8 cellular contexts compared by ENCODE assay signal in genomic region chr12:64450711-64451486, GRCh38.
DNase-seq lines count a peak whose midpoint lies in the region; ATAC-seq lines count a peak whose summit lies in the region.

No MANE protein-coding gene starts in this region.

- ATAC-seq in stimulated activated naive CD8-positive, alpha-beta T cell treated with anti-CD3 and anti-CD28 coated beads, Interleukin-15, Interleukin-2, amounts not matched to agents 100 U/mL and 50 U/mL, for 24 hours: no peak
- no peak for ATAC-seq in activated naive CD8-positive, alpha-beta T cell treated with anti-CD3 and anti-CD28 coated beads, Interleukin-2, amount 50 U/mL, for 24 hours
- ATAC-seq in stimulated activated naive CD8-positive, alpha-beta T cell treated with anti-CD3 and anti-CD28 coated beads, Interleukin-15, amount 100 ng/mL, for 72 hours: no peak
- ATAC-seq in HG02885 (IDR thresholded peaks at IDR 0.05; ENCODE audit: poor library complexity, unreplicated experiment) (no peak), HG02852 (IDR thresholded peaks at IDR 0.05; ENCODE audit: unreplicated experiment) (no peak)

- DNase-seq in stimulated activated naive CD8-positive, alpha-beta T cell treated with anti-CD3 and anti-CD28 coated beads, Interleukin-15, Interleukin-2, amounts not matched to agents 100 U/mL and 50 U/mL, for 24 hours: no peak
- peak; percentile 28 for DNase-seq in NCI-H345 (lab: John Stamatoyannopoulos, UW)
- peak; percentile 7 for DNase-seq in activated naive CD8-positive, alpha-beta T cell treated with anti-CD3 and anti-CD28 coated beads, Interleukin-2, amount 50 U/mL, for 24 hours
- DNase-seq in iris pigment epithelial cell (ENCODE audit: low read depth): peak; percentile 29
- DNase-seq in stimulated activated naive CD8-positive, alpha-beta T cell treated with anti-CD3 and anti-CD28 coated beads, Interleukin-15, amount 100 ng/mL, for 72 hours: no peak

- peaks cover 44% of the 10 kb centered on the region for H3K36me3 Mint-ChIP-seq in stimulated activated naive CD8-positive, alpha-beta T cell treated with anti-CD3 and anti-CD28 coated beads, Interleukin-15, Interleukin-2, amounts not matched to agents 100 ng/mL and 50 ng/mL, for 24 hours (ENCODE audit: low read depth)
- peaks cover 35% of the 10 kb centered on the region for H3K36me3 Mint-ChIP-seq in activated naive CD8-positive, alpha-beta T cell treated with anti-CD3 and anti-CD28 coated beads, Interleukin-2, amount 50 U/mL, for 24 hours (ENCODE audit: low read depth)

- no peaks in the 10 kb centered on the region for H3K27me3 Mint-ChIP-seq in stimulated activated naive CD8-positive, alpha-beta T cell treated with anti-CD3 and anti-CD28 coated beads, Interleukin-15, Interleukin-2, amounts not matched to agents 100 ng/mL and 50 ng/mL, for 24 hours
- no peaks in the 10 kb centered on the region for H3K27me3 Mint-ChIP-seq in activated naive CD8-positive, alpha-beta T cell treated with anti-CD3 and anti-CD28 coated beads, Interleukin-2, amount 50 U/mL, for 24 hours
- H3K27me3 Mint-ChIP-seq in stimulated activated naive CD8-positive, alpha-beta T cell treated with anti-CD3 and anti-CD28 coated beads, Interleukin-15, amount 100 ng/mL, for 72 hours: no peaks in the 10 kb centered on the region

- peak overlapping the region; percentile 95 for H3K4me3 Mint-ChIP-seq in stimulated activated naive CD8-positive, alpha-beta T cell treated with anti-CD3 and anti-CD28 coated beads, Interleukin-15, Interleukin-2, amounts not matched to agents 100 ng/mL and 50 ng/mL, for 24 hours
- H3K4me3 Mint-ChIP-seq in activated naive CD8-positive, alpha-beta T cell treated with anti-CD3 and anti-CD28 coated beads, Interleukin-2, amount 50 U/mL, for 24 hours: peak overlapping the region; percentile 91
- H3K4me3 Mint-ChIP-seq in stimulated activated naive CD8-positive, alpha-beta T cell treated with anti-CD3 and anti-CD28 coated beads, Interleukin-15, amount 100 ng/mL, for 72 hours: peak overlapping the region; percentile 42 to 85

- H3K4me1 Mint-ChIP-seq in stimulated activated naive CD8-positive, alpha-beta T cell treated with anti-CD3 and anti-CD28 coated beads, Interleukin-15, Interleukin-2, amounts not matched to agents 100 ng/mL and 50 ng/mL, for 24 hours (ENCODE audit: low read depth): peaks cover 44% of the 10 kb centered on the region
- H3K4me1 Mint-ChIP-seq in activated naive CD8-positive, alpha-beta T cell treated with anti-CD3 and anti-CD28 coated beads, Interleukin-2, amount 50 U/mL, for 24 hours: peaks cover 37% of the 10 kb centered on the region
- peaks cover 38% of the 10 kb centered on the region for H3K4me1 Mint-ChIP-seq in stimulated activated naive CD8-positive, alpha-beta T cell treated with anti-CD3 and anti-CD28 coated beads, Interleukin-15, amount 100 ng/mL, for 72 hours

- peak overlapping the region; percentile 95 for H3K27ac Mint-ChIP-seq in stimulated activated naive CD8-positive, alpha-beta T cell treated with anti-CD3 and anti-CD28 coated beads, Interleukin-15, Interleukin-2, amounts not matched to agents 100 ng/mL and 50 ng/mL, for 24 hours
- peak overlapping the region; percentile 87 for H3K27ac Mint-ChIP-seq in activated naive CD8-positive, alpha-beta T cell treated with anti-CD3 and anti-CD28 coated beads, Interleukin-2, amount 50 U/mL, for 24 hours
- no peak overlapping the region for H3K27ac Mint-ChIP-seq in stimulated activated naive CD8-positive, alpha-beta T cell treated with anti-CD3 and anti-CD28 coated beads, Interleukin-15, amount 100 ng/mL, for 72 hours

- no peaks in the 10 kb centered on the region for H3K9me3 Mint-ChIP-seq in stimulated activated naive CD8-positive, alpha-beta T cell treated with anti-CD3 and anti-CD28 coated beads, Interleukin-15, Interleukin-2, amounts not matched to agents 100 ng/mL and 50 ng/mL, for 24 hours
- H3K9me3 Mint-ChIP-seq in activated naive CD8-positive, alpha-beta T cell treated with anti-CD3 and anti-CD28 coated beads, Interleukin-2, amount 50 U/mL, for 24 hours: no peaks in the 10 kb centered on the region
- no peaks in the 10 kb centered on the region for H3K9me3 Mint-ChIP-seq in stimulated activated naive CD8-positive, alpha-beta T cell treated with anti-CD3 and anti-CD28 coated beads, Interleukin-15, amount 100 ng/mL, for 72 hours

Comparison
In these comparisons a context has a peak if more than half of its experiments do, and no peak if none do; other contexts are left out.
1. H3K27ac Mint-ChIP-seq: peak in stimulated activated naive CD8-positive, alpha-beta T cell treated with anti-CD3 and anti-CD28 coated beads, Interleukin-15, Interleukin-2, amounts not matched to agents 100 ng/mL and 50 ng/mL, for 24 hours (single experiment) and activated naive CD8-positive, alpha-beta T cell treated with anti-CD3 and anti-CD28 coated beads, Interleukin-2, amount 50 U/mL, for 24 hours (single experiment); none in stimulated activated naive CD8-positive, alpha-beta T cell treated with anti-CD3 and anti-CD28 coated beads, Interleukin-15, amount 100 ng/mL, for 72 hours (0 of 2).
2. DNase-seq: peak in NCI-H345 (single experiment), activated naive CD8-positive, alpha-beta T cell treated with anti-CD3 and anti-CD28 coated beads, Interleukin-2, amount 50 U/mL, for 24 hours (single experiment) and iris pigment epithelial cell (single experiment); none in stimulated activated naive CD8-positive, alpha-beta T cell treated with anti-CD3 and anti-CD28 coated beads, Interleukin-15, Interleukin-2, amounts not matched to agents 100 U/mL and 50 U/mL, for 24 hours (single experiment) and stimulated activated naive CD8-positive, alpha-beta T cell treated with anti-CD3 and anti-CD28 coated beads, Interleukin-15, amount 100 ng/mL, for 72 hours (0 of 2).
3. Peak in every context shown above with its lines, with median percentiles within 50 percentile points of each other: H3K4me3 Mint-ChIP-seq.